In the genomic region with DNA sequence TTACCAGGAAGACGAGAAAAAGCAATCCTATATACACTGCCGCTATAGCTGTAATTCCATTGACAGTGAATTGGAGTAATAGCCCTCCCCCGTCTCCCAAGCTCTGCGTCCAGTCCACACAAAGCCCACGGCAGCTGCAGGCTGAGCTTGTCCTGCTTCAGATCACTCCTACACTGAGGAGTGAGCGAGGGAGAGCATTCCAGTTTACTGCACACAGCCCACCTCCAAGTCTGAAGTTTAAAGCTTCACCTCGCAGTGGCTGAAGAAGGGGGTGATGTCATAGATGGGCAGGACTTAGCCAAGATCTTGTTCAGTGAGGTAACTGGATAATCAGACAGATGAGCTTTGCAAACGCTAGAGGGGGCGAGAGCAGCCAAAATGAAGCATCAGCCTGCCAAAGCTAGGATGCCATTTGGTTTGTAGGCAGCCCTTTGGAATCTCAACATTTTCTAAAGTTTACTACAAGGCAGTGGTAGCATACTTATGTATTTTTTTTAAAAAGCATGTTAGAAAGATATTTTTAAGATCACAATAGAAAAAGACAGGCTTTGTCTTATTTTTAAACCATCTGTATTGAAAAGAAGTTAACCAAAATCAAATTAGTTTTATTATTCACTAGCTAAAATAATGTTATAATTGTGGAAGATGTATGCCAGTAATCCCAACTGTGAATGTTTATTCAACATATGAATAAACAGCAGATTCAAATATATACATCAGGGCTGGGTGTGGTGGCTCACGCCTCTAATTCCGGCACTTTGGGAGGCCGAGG, we compare ENCODE assay signal across 8 cellular contexts. TPM values are rescaled to one million over a fixed set of nuclear protein-coding genes. Genes with fewer than 3 reads are reported as not detected.
DNase-seq lines count a peak whose midpoint lies in the region; ATAC-seq, FAIRE-seq and TF ChIP-seq lines count a peak whose summit lies in the region.

Gene FLRT3 (minus strand): TSS at position 213 of the 772 bp plus-strand sequence. CDS start 10,106 bp downstream, outside the sequence.

- peak; percentile 81 for ATAC-seq in GM19438 (IDR thresholded peaks at IDR 0.05; ENCODE audit: low read depth, unreplicated experiment)
- peak; percentile 99 for ATAC-seq in HG03442 (IDR thresholded peaks at IDR 0.05; ENCODE audit: unreplicated experiment)
- ATAC-seq in heart right ventricle, result peak; percentile 76 to 98 (median 89)

- DNase-seq in D721Med (ENCODE audit: insufficient read length, low spot score) (no peak), NCI-H345 treated with DMSO at 0.1 percent for 48 hours (lab: John Stamatoyannopoulos, UW; ENCODE audit: unreplicated experiment) (peak; percentile 73), amniotic epithelial cell (ENCODE audit: low read depth) (peak; percentile 100), heart right ventricle (peak; percentile 26 to 54), DMS79 treated with DMSO at 0.1 percent for 48 hours (lab: John Stamatoyannopoulos, UW) (no peak)

- H3K27ac ChIP-seq in heart right ventricle (no peak within 1 kb of the TSS), parathyroid adenoma (peak within 1 kb of the TSS; percentile 92)

- peak; percentile 91 for TF ChIP-seq CTCF in D721Med (IDR thresholded peaks at IDR 0.05; ENCODE audit: insufficient read depth, missing control alignments)
- peak in 7 of 9 donors; percentile 52 to 68 (median 57) for TF ChIP-seq CTCF in heart right ventricle (IDR thresholded peaks at IDR 0.05)
- TF ChIP-seq CTCF in parathyroid adenoma (IDR thresholded peaks at IDR 0.05), result peak; percentile 85

- H3K36me3 ChIP-seq in heart right ventricle, result no peaks in the 10 kb centered on the region
- no peaks in the 10 kb centered on the region for H3K36me3 ChIP-seq in parathyroid adenoma (ENCODE audit: control insufficient read depth, insufficient read depth, low read length)

- H3K4me3 ChIP-seq in heart right ventricle (peak within 1 kb of the TSS in 9 of 10 donors; percentile 20 to 56 (median 45)), parathyroid adenoma (ENCODE audit: low read depth, low read length) (peak within 1 kb of the TSS; percentile 93)

- 24 to 25% methylated on average over 12 of the region's 12 CpGs for WGBS in heart right ventricle, 2 donors

- H3K9ac ChIP-seq in parathyroid adenoma, result peak within 1 kb of the TSS; percentile 56

- H3K4me2 ChIP-seq in parathyroid adenoma (ENCODE audit: low read length), result peak within 1 kb of the TSS; percentile 58

- H3K79me2 ChIP-seq in parathyroid adenoma, result peaks cover 16% of the 10 kb centered on the region

- intact Hi-C loops in heart right ventricle (cut with DNase I), result no loop called here

- peak within 1 kb of the TSS; percentile 73 for H2AFZ ChIP-seq in parathyroid adenoma

- FAIRE-seq in D721Med (lab: Jason Lieb, UNC), result peak; percentile 11

- H3K4me1 ChIP-seq in heart right ventricle (peaks cover 0 to 6% (median 0%) of the 10 kb centered on the region in 9 donors), parathyroid adenoma (no peaks in the 10 kb centered on the region)

- no peaks in the 10 kb centered on the region for H3K27me3 ChIP-seq in heart right ventricle
- H3K27me3 ChIP-seq in parathyroid adenoma (ENCODE audit: control insufficient read depth, insufficient read depth, low read length), result no peaks in the 10 kb centered on the region

- H3K9me3 ChIP-seq in heart right ventricle (no peaks in the 10 kb centered on the region), parathyroid adenoma (ENCODE audit: control insufficient read depth, low read length) (no peaks in the 10 kb centered on the region)

RNA-seq across cellular contexts. Expression of gene FLRT3, which starts in this region (rescaled TPM):
- total RNA-seq in heart right ventricle, result under 1 TPM; 0.07 to 0.64 (median 0.26) TPM
- polyA plus RNA-seq in heart right ventricle, result under 1 TPM; 0.04 to 0.07 TPM

Comparison
In these comparisons a context has a peak if more than half of its experiments do, and no peak if none do; other contexts are left out.
1. Peak in DNase-seq, ATAC-seq and H3K4me3 ChIP-seq in heart right ventricle; RNA of the gene not detected or under 1 TPM.
2. DNase-seq: peak in NCI-H345 treated with DMSO at 0.1 percent for 48 hours (single experiment) and amniotic epithelial cell (single experiment); none in D721Med (single experiment) and DMS79 treated with DMSO at 0.1 percent for 48 hours (single experiment).
3. Peak in every context shown above with its lines, with median percentiles within 50 percentile points of each other: CTCF ChIP-seq and ATAC-seq.